Comparison of ENCODE assay signal across 18 cellular contexts in the genomic region with DNA sequence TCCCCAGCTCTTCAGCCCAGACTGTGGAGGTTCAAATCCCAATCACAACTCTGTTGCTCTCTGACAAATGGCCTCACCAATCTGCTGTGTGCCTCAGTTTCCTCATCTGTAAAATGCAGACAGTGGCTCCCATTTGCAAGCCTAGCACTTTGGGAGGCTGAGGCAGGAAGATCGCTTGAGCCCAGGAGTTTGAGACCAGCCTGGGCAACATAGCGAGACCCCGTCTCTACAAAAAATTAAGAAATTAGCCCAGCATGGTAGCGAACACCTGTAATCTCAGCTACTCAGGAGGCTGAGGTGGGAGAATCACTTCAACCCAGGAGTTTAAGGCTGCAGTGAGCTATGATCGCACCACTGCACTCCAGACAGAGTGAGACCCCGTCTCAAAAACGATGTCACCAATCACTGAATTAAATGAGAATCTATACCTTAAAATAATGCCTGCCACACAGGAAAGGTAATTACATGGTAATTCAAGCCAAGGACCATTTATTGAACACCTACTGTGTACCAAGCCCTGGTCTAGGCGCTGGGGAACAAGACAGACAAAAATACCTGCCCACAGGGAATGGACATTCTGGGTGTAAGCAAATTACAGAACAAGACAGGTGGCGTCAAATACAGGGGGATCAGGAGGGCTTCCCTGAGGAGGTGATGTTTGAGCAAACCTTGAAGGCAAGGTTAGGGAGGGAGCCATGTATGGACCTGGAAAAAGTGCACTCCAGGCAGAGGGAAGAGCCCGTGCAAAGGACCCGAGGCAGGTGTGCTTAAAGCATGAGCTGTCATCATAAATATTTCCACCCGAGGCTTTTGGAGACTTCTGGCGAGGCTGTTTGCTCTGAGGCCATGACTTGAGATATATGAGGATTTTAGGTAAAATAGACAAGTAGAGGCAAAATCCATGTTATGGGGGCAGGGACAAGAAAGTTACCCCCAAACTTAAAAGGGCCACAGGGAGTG. TPM values are rescaled to one million over a fixed set of nuclear protein-coding genes. Genes with fewer than 3 reads are reported as not detected.
DNase-seq lines count a peak whose midpoint lies in the region; ATAC-seq and TF ChIP-seq lines count a peak whose summit lies in the region.
"Had no signal": no experiment of that assay in that cellular context is flagged by ENCODE, and none has a peak within 500 bp of the region (broad histone marks: within the 10 kb centered on the region; RNA-seq: fewer than 3 reads in every experiment).

No MANE protein-coding gene starts in this region.

- no peaks in the 10 kb centered on the region for H3K9me3 ChIP-seq in CD4-positive, alpha-beta T cell (ENCODE audit: control insufficient read depth, low read length)
- no peaks in the 10 kb centered on the region for H3K9me3 ChIP-seq in testis
- H3K9me3 ChIP-seq: left lung had no signal

- no peak overlapping the region for H3K4me3 ChIP-seq in testis
- H3K4me3 ChIP-seq: left lung had no signal

- ATAC-seq in CD4-positive, alpha-beta T cell (ENCODE audit: poor library complexity), result no peak
- no peak for ATAC-seq in natural killer cell treated with Interleukin-12 subunit alpha and Interleukin-12 subunit beta and Interleukin-15 and Interleukin-18, amount 100 ng/mL, for 72 hours
- ATAC-seq: esophagus mucosa, left lung had no signal

- peak overlapping the region; percentile 90 for H3K27ac ChIP-seq in 22Rv1
- no peak overlapping the region for H3K27ac ChIP-seq in CD4-positive, alpha-beta T cell (ENCODE audit: low read depth, low read length)
- H3K27ac ChIP-seq in testis, result no peak overlapping the region

- TF ChIP-seq CTCF in 22Rv1 (IDR thresholded peaks at IDR 0.05) (no peak), testis (IDR thresholded peaks at IDR 0.05) (no peak)
- TF ChIP-seq CTCF in CD4-positive, alpha-beta T cell (IDR thresholded peaks at IDR 0.05), result no peak

- CTCF ChIA-PET in CD4-positive, alpha-beta T cell (lab: Charles Lee), result no interaction called here

- peaks cover 35% of the 10 kb centered on the region for H3K4me1 ChIP-seq in testis

- no peak overlapping the region for H3K27ac Mint-ChIP-seq in CD4-positive, alpha-beta T cell
- peak overlapping the region; percentile 14 for H3K27ac Mint-ChIP-seq in activated T-helper 1 cell treated with anti-CD3 and anti-CD28 coated beads, Interleukin-12 subunit alpha, Interleukin-12 subunit beta, Interleukin-2, Interleukin-4 antibody, amounts not matched to agents 30 ng/mL and 10 ng/mL and 1 ng/mL, durations not matched to agents 14 hours and 24 hours and 36 hours
- peak overlapping the region in 1 of 2 donors; percentile 33 for H3K27ac Mint-ChIP-seq in natural killer cell treated with Interleukin-12 subunit alpha and Interleukin-12 subunit beta and Interleukin-15 and Interleukin-18, amount 100 ng/mL, for 72 hours
- H3K27ac Mint-ChIP-seq: mesothelial cell of epicardium had no signal

- no peaks in the 10 kb centered on the region for H3K36me3 Mint-ChIP-seq in CD4-positive, alpha-beta T cell (ENCODE audit: low read depth)
- H3K36me3 Mint-ChIP-seq in activated T-helper 1 cell treated with anti-CD3 and anti-CD28 coated beads, Interleukin-12 subunit alpha, Interleukin-12 subunit beta, Interleukin-2, Interleukin-4 antibody, amounts not matched to agents 30 ng/mL and 10 ng/mL and 1 ng/mL, durations not matched to agents 14 hours and 24 hours and 36 hours (ENCODE audit: low read depth), result no peaks in the 10 kb centered on the region
- H3K36me3 Mint-ChIP-seq in natural killer cell treated with Interleukin-12 subunit alpha and Interleukin-12 subunit beta and Interleukin-15 and Interleukin-18, amount 100 ng/mL, for 72 hours, result no peaks in the 10 kb centered on the region

- peaks cover 6% of the 10 kb centered on the region for H3K4me1 Mint-ChIP-seq in CD4-positive, alpha-beta T cell (ENCODE audit: low read depth)
- peaks cover 13% of the 10 kb centered on the region for H3K4me1 Mint-ChIP-seq in activated T-helper 1 cell treated with anti-CD3 and anti-CD28 coated beads, Interleukin-12 subunit alpha, Interleukin-12 subunit beta, Interleukin-2, Interleukin-4 antibody, amounts not matched to agents 30 ng/mL and 10 ng/mL and 1 ng/mL, durations not matched to agents 14 hours and 24 hours and 36 hours (ENCODE audit: low read depth)
- H3K4me1 Mint-ChIP-seq in natural killer cell treated with Interleukin-12 subunit alpha and Interleukin-12 subunit beta and Interleukin-15 and Interleukin-18, amount 100 ng/mL, for 72 hours (ENCODE audit: low read depth in 2 of 2), result peaks cover 0 to 5% of the 10 kb centered on the region in 2 donors

- H3K27me3 Mint-ChIP-seq in CD4-positive, alpha-beta T cell, result no peaks in the 10 kb centered on the region
- no peaks in the 10 kb centered on the region for H3K27me3 Mint-ChIP-seq in activated T-helper 1 cell treated with anti-CD3 and anti-CD28 coated beads, Interleukin-12 subunit alpha, Interleukin-12 subunit beta, Interleukin-2, Interleukin-4 antibody, amounts not matched to agents 30 ng/mL and 10 ng/mL and 1 ng/mL, durations not matched to agents 14 hours and 24 hours and 36 hours (ENCODE audit: insufficient read depth)
- no peaks in the 10 kb centered on the region for H3K27me3 Mint-ChIP-seq in natural killer cell treated with Interleukin-12 subunit alpha and Interleukin-12 subunit beta and Interleukin-15 and Interleukin-18, amount 100 ng/mL, for 72 hours

- intact Hi-C loops in CD4-positive, alpha-beta T cell (cut with DNase I, micrococcal nuclease), result no loop called here
- intact Hi-C loops in activated T-helper 1 cell treated with anti-CD3 and anti-CD28 coated beads, Interleukin-12 subunit alpha, Interleukin-12 subunit beta, Interleukin-2, Interleukin-4 antibody, amounts not matched to agents 30 ng/mL and 10 ng/mL and 1 ng/mL, durations not matched to agents 14 hours and 24 hours and 36 hours (cut with micrococcal nuclease), result no loop called here
- intact Hi-C loops in posterior vena cava (cut with DNase I) (no loop called here), testis (cut with DNase I; ENCODE audit: low total_unique reads) (no loop called here)

- no peaks in the 10 kb centered on the region for H3K27me3 ChIP-seq in CD4-positive, alpha-beta T cell (ENCODE audit: control insufficient read depth, insufficient read depth, low read length)
- H3K27me3 ChIP-seq in testis, result no peaks in the 10 kb centered on the region
- H3K27me3 ChIP-seq: left lung had no signal

- 92 to 95% methylated on average over 13 of the region's 13 CpGs for WGBS in testis, 2 donors

- DNase-seq in CD4-positive, alpha-beta T cell, result no peak
- DNase-seq in activated T-helper 1 cell treated with anti-CD3 and anti-CD28 coated beads, Interleukin-12 subunit alpha, Interleukin-12 subunit beta, Interleukin-2, Interleukin-4 antibody, amounts not matched to agents 30 ng/mL and 10 ng/mL and 1 ng/mL, durations not matched to agents 14 hours and 24 hours and 36 hours (ENCODE audit: low spot score), result no peak
- DNase-seq in natural killer cell treated with Interleukin-12 subunit alpha and Interleukin-12 subunit beta and Interleukin-15 and Interleukin-18, amount 100 ng/mL, for 72 hours (ENCODE audit: low spot score), result no peak
- no peak for DNase-seq in GOT3 (lab: John Stamatoyannopoulos, UW)
- DNase-seq in posterior vena cava (ENCODE audit: low spot score), result no peak
- DNase-seq in testis, result no peak
- DNase-seq: activated CD4-positive, alpha-beta T cell treated with anti-CD3 and anti-CD28 coated beads, Interleukin-2, amount 50 U/mL, for 1 hour; activated naive CD4-positive, alpha-beta T cell; DMS79; hippocampal formation; left lung; NCI-H1105; NCI-H2029; NCI-H226; Right ventricle myocardium superior had no signal

- no peak for TF ChIP-seq POLR2A in testis (IDR thresholded peaks at IDR 0.05)

- POLR2A ChIA-PET in CD4-positive, alpha-beta T cell (lab: Charles Lee), result interaction anchor here (0.6 to 0.7 kb wide), 2 partner anchors 163 to 910 kb away, joined by 3 to 4 read pairs; no protein-coding TSS in a partner anchor

- H3K36me3 ChIP-seq in testis (ENCODE audit: low read depth, missing control alignments), result no peaks in the 10 kb centered on the region

- H3K9me3 Mint-ChIP-seq in CD4-positive, alpha-beta T cell, result no peaks in the 10 kb centered on the region
- no peaks in the 10 kb centered on the region for H3K9me3 Mint-ChIP-seq in activated T-helper 1 cell treated with anti-CD3 and anti-CD28 coated beads, Interleukin-12 subunit alpha, Interleukin-12 subunit beta, Interleukin-2, Interleukin-4 antibody, amounts not matched to agents 30 ng/mL and 10 ng/mL and 1 ng/mL, durations not matched to agents 14 hours and 24 hours and 36 hours
- H3K9me3 Mint-ChIP-seq in natural killer cell treated with Interleukin-12 subunit alpha and Interleukin-12 subunit beta and Interleukin-15 and Interleukin-18, amount 100 ng/mL, for 72 hours, result no peaks in the 10 kb centered on the region
- H3K9me3 Mint-ChIP-seq: mesothelial cell of epicardium had no signal

- peak overlapping the region; percentile 57 for H3K4me3 Mint-ChIP-seq in CD4-positive, alpha-beta T cell
- H3K4me3 Mint-ChIP-seq in activated T-helper 1 cell treated with anti-CD3 and anti-CD28 coated beads, Interleukin-12 subunit alpha, Interleukin-12 subunit beta, Interleukin-2, Interleukin-4 antibody, amounts not matched to agents 30 ng/mL and 10 ng/mL and 1 ng/mL, durations not matched to agents 14 hours and 24 hours and 36 hours, result peak overlapping the region; percentile 48
- peak overlapping the region; percentile 42 for H3K4me3 Mint-ChIP-seq in natural killer cell treated with Interleukin-12 subunit alpha and Interleukin-12 subunit beta and Interleukin-15 and Interleukin-18, amount 100 ng/mL, for 72 hours
- H3K4me3 Mint-ChIP-seq: mesothelial cell of epicardium had no signal

RNA-seq across cellular contexts. Expression of gene NR2F6, which starts 7.7 kb away (rescaled TPM):
- 1 to 10 TPM in 1 of 2 experiments, under 1 TPM in 1; 0.74 to 1.1 TPM for total RNA-seq in CD4-positive, alpha-beta T cell
- total RNA-seq in activated T-helper 1 cell treated with anti-CD3 and anti-CD28 coated beads, Interleukin-12 subunit alpha, Interleukin-12 subunit beta, Interleukin-2, Interleukin-4 antibody, amounts not matched to agents 30 ng/mL and 10 ng/mL and 1 ng/mL, durations not matched to agents 14 hours and 24 hours and 36 hours, result 14.3 and 14.4 TPM in 2 replicates
- total RNA-seq in natural killer cell treated with Interleukin-12 subunit alpha and Interleukin-12 subunit beta and Interleukin-15 and Interleukin-18, amount 100 ng/mL, for 72 hours, result 10 to 100 TPM in 1 of 2 donors, 1 to 10 TPM in 1; 2.7 to 12.2 TPM
- 10 to 100 TPM; 21.2 to 22.8 TPM for total RNA-seq in posterior vena cava
- 10 to 100 TPM; 63.1 to 71.8 TPM for total RNA-seq in testis
- polyA plus RNA-seq in testis (ENCODE audit: insufficient read depth, low read depth, low replicate concordance), result 20.4 TPM

RNA-seq across cellular contexts. Expression of gene OCEL1, which starts 12.0 kb away (rescaled TPM):
- 10 to 100 TPM; 20.5 to 22.2 TPM for total RNA-seq in CD4-positive, alpha-beta T cell
- 17.0 and 19.6 TPM in 2 replicates for total RNA-seq in activated T-helper 1 cell treated with anti-CD3 and anti-CD28 coated beads, Interleukin-12 subunit alpha, Interleukin-12 subunit beta, Interleukin-2, Interleukin-4 antibody, amounts not matched to agents 30 ng/mL and 10 ng/mL and 1 ng/mL, durations not matched to agents 14 hours and 24 hours and 36 hours
- 10 to 100 TPM; 14.7 to 31.9 TPM for total RNA-seq in natural killer cell treated with Interleukin-12 subunit alpha and Interleukin-12 subunit beta and Interleukin-15 and Interleukin-18, amount 100 ng/mL, for 72 hours
- total RNA-seq in posterior vena cava (10 to 100 TPM; 14.8 to 18.0 TPM), testis (10 to 100 TPM in 1 of 2 donors, 1 to 10 TPM in 1; 6.6 to 13.9 TPM)
- 17.5 TPM for polyA plus RNA-seq in testis (ENCODE audit: insufficient read depth, low read depth, low replicate concordance)

RNA-seq across cellular contexts. Expression of gene USE1, which starts 22.9 kb away (rescaled TPM):
- 10 to 100 TPM; 23.1 to 24.3 TPM for total RNA-seq in CD4-positive, alpha-beta T cell
- 34.6 and 36.0 TPM in 2 replicates for total RNA-seq in activated T-helper 1 cell treated with anti-CD3 and anti-CD28 coated beads, Interleukin-12 subunit alpha, Interleukin-12 subunit beta, Interleukin-2, Interleukin-4 antibody, amounts not matched to agents 30 ng/mL and 10 ng/mL and 1 ng/mL, durations not matched to agents 14 hours and 24 hours and 36 hours
- 10 to 100 TPM; 25.9 to 28.7 TPM for total RNA-seq in natural killer cell treated with Interleukin-12 subunit alpha and Interleukin-12 subunit beta and Interleukin-15 and Interleukin-18, amount 100 ng/mL, for 72 hours
- total RNA-seq in posterior vena cava (10 to 100 TPM; 16.4 to 17.6 TPM), testis (10 to 100 TPM; 15.8 to 23.8 TPM)
- polyA plus RNA-seq in testis (ENCODE audit: insufficient read depth, low read depth, low replicate concordance), result 33.3 TPM

RNA-seq across cellular contexts. Expression of gene USHBP1, which starts 26.5 kb away (rescaled TPM):
- total RNA-seq in CD4-positive, alpha-beta T cell, result not detected
- total RNA-seq in activated T-helper 1 cell treated with anti-CD3 and anti-CD28 coated beads, Interleukin-12 subunit alpha, Interleukin-12 subunit beta, Interleukin-2, Interleukin-4 antibody, amounts not matched to agents 30 ng/mL and 10 ng/mL and 1 ng/mL, durations not matched to agents 14 hours and 24 hours and 36 hours, result 0.10 and 0.26 TPM in 2 replicates
- total RNA-seq in natural killer cell treated with Interleukin-12 subunit alpha and Interleukin-12 subunit beta and Interleukin-15 and Interleukin-18, amount 100 ng/mL, for 72 hours, result not detected
- 1 to 10 TPM; 4.8 to 5.7 TPM for total RNA-seq in posterior vena cava
- total RNA-seq in testis, result 1 to 10 TPM; 2.0 to 5.6 TPM
- 2.6 TPM for polyA plus RNA-seq in testis (ENCODE audit: insufficient read depth, low read depth, low replicate concordance)
- total RNA-seq: mesothelial cell of epicardium had no signal

RNA-seq across cellular contexts. Expression of gene BABAM1, which starts 29.2 kb away (rescaled TPM):
- 10 to 100 TPM; 56.2 to 63.5 TPM for total RNA-seq in CD4-positive, alpha-beta T cell
- 114 and 120 TPM in 2 replicates for total RNA-seq in activated T-helper 1 cell treated with anti-CD3 and anti-CD28 coated beads, Interleukin-12 subunit alpha, Interleukin-12 subunit beta, Interleukin-2, Interleukin-4 antibody, amounts not matched to agents 30 ng/mL and 10 ng/mL and 1 ng/mL, durations not matched to agents 14 hours and 24 hours and 36 hours
- 100 to 1,000 TPM in 1 of 2 donors, 10 to 100 TPM in 1; 90.1 to 143 TPM for total RNA-seq in natural killer cell treated with Interleukin-12 subunit alpha and Interleukin-12 subunit beta and Interleukin-15 and Interleukin-18, amount 100 ng/mL, for 72 hours
- total RNA-seq in posterior vena cava (10 to 100 TPM; 62.9 to 64.6 TPM), testis (10 to 100 TPM; 93.2 to 95.4 TPM)
- polyA plus RNA-seq in testis (ENCODE audit: insufficient read depth, low read depth, low replicate concordance), result 110 TPM
